ENCODE assay signal across 28 cellular contexts in genomic region chr1:41699861-41700248, GRCh38.
"Had no signal": no experiment of that assay in that cellular context is flagged by ENCODE, and none has a peak within 500 bp of the region (broad histone marks: within the 10 kb centered on the region; RNA-seq: fewer than 3 reads in every experiment).

No MANE protein-coding gene starts in this region.

- H3K4me1 ChIP-seq: gastroesophageal sphincter, pancreas, psoas muscle, sigmoid colon, tibial nerve had no signal

- H3K27ac ChIP-seq: coronary artery, gastroesophageal sphincter, pancreas, psoas muscle, sigmoid colon, tibial nerve had no signal

- H3K36me3 ChIP-seq: gastroesophageal sphincter, pancreas, sigmoid colon, tibial nerve had no signal

- ATAC-seq: gastroesophageal sphincter, left colon, pancreas, psoas muscle had no signal

- DNase-seq: activated CD4-positive, alpha-beta T cell treated with anti-CD3 and anti-CD28 coated beads for 36 hours; activated CD4-positive, CD25-positive, alpha-beta regulatory T cell; activated CD8-positive, alpha-beta memory T cell treated with anti-CD3 and anti-CD28 coated beads for 24 hours; activated T-cell treated with anti-CD3 and anti-CD28 coated beads, Interleukin-2, amount 50 U/mL, for 1 hour; anterior cingulate cortex; effector memory CD4-positive, alpha-beta T cell; erythroblast; head of caudate nucleus; hypothalamus; immature natural killer cell; left colon; mammary epithelial cell; nephron progenitor cell; nucleus accumbens; pancreas; psoas muscle; sigmoid colon; small intestine; stimulated activated CD4-positive, alpha-beta T cell treated with anti-CD3 and anti-CD28 coated beads, Interleukin-4, amount 100 ng/mL, for 24 hours; stimulated activated naive CD4-positive, alpha-beta T cell; T-helper 1 cell had no signal

- H3K36me3 Mint-ChIP-seq: activated naive CD8-positive, alpha-beta T cell had no signal

- H3K4me3 Mint-ChIP-seq: activated CD4-positive, alpha-beta T cell treated with anti-CD3 and anti-CD28 coated beads for 36 hours; activated naive CD8-positive, alpha-beta T cell; immature natural killer cell; nephron progenitor cell; T-helper 2 cell treated with Interferon-gamma antibody and Interleukin-4, amounts not matched to agents 5 μg/mL and 100 μg/mL, for 36 hours had no signal

- H3K27me3 Mint-ChIP-seq: activated CD4-positive, alpha-beta T cell treated with anti-CD3 and anti-CD28 coated beads for 36 hours; activated naive CD8-positive, alpha-beta T cell had no signal

- H3K4me3 ChIP-seq: coronary artery, dorsolateral prefrontal cortex, gastroesophageal sphincter, pancreas, psoas muscle, sigmoid colon, tibial nerve had no signal

- H3K27ac Mint-ChIP-seq: activated CD4-positive, alpha-beta T cell treated with anti-CD3 and anti-CD28 coated beads for 36 hours; activated naive CD8-positive, alpha-beta T cell; activated T-helper 2 cell treated with anti-CD3 and anti-CD28 coated beads, Interferon-gamma antibody, Interleukin-2, Interleukin-4, amounts not matched to agents 10 μg/mL and 5 μg/mL and 100 μg/mL, durations not matched to agents 14 hours and 24 hours and 36 hours; nephron progenitor cell; T-helper 2 cell treated with Interferon-gamma antibody and Interleukin-4, amounts not matched to agents 5 μg/mL and 100 μg/mL, for 36 hours had no signal

- H3K9me3 Mint-ChIP-seq: activated T-helper 2 cell treated with anti-CD3 and anti-CD28 coated beads, Interferon-gamma antibody, Interleukin-2, Interleukin-4, amounts not matched to agents 10 μg/mL and 5 μg/mL and 100 μg/mL, durations not matched to agents 14 hours and 24 hours and 36 hours; immature natural killer cell; nephron progenitor cell; T-helper 2 cell treated with Interferon-gamma antibody and Interleukin-4, amounts not matched to agents 5 μg/mL and 100 μg/mL, for 36 hours had no signal

- H3K27me3 ChIP-seq: dorsolateral prefrontal cortex, gastroesophageal sphincter, pancreas, sigmoid colon, tibial nerve had no signal
